ENCODE assay signal across 16 cellular contexts in the genomic region with DNA sequence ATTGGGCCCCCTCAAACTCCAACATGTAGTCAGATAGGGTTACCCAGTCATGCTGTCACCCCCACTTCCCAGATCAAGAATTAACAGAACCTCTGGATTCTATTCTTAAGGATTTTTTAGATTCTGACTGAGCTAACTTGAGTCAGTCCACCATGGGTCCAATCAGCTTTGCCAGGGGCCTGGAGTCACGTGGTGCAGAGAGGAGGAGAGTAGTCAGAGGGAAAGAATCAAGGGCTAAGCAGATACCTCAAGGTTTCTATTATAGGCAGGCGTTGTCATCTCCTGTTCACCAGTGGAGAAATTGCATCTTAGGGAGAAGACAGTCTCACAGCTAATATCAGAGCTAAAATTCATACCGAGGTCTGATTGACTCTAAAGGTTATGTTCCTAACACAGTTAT. TPM values are rescaled to one million over a fixed set of nuclear protein-coding genes. Genes with fewer than 3 reads are reported as not detected.
DNase-seq lines count a peak whose midpoint lies in the region; ATAC-seq and TF ChIP-seq lines count a peak whose summit lies in the region.
"Had no signal": no experiment of that assay in that cellular context is flagged by ENCODE, and none has a peak within 500 bp of the region (broad histone marks: within the 10 kb centered on the region; RNA-seq: fewer than 3 reads in every experiment).

No MANE protein-coding gene starts in this region.

- H3K4me1 ChIP-seq in adrenal gland (replicated peaks in 1 of 2) (peaks cover 15 to 25% of the 10 kb centered on the region in 2 donors), aorta (ENCODE audit: control insufficient read depth in 1 of 2, insufficient read depth in 2 of 2, low read length in 2 of 2) (peaks cover 10% of the 10 kb centered on the region in 2 donors), trophoblast cell (ENCODE audit: control insufficient read depth in 1 of 2, insufficient read depth in 2 of 2, low read length in 2 of 2) (peaks cover 0 to 7% of the 10 kb centered on the region in 2 experiments)
- no peaks in the 10 kb centered on the region for H3K4me1 ChIP-seq in CD8-positive, alpha-beta memory T cell (ENCODE audit: insufficient read depth, low read length)

- no peaks in the 10 kb centered on the region for H3K79me1 ChIP-seq in trophoblast cell (ENCODE audit: low read length)

- no peaks in the 10 kb centered on the region for H3K36me3 Mint-ChIP-seq in CD8-positive, alpha-beta memory T cell
- H3K36me3 Mint-ChIP-seq: IgD-negative memory B cell had no signal

- H2AFZ ChIP-seq in trophoblast cell (ENCODE audit: insufficient read depth, low read length, poor library complexity), result no peak overlapping the region
- H2AFZ ChIP-seq: GM23338 had no signal

- H2BK5ac ChIP-seq in trophoblast cell (ENCODE audit: low read depth, low read length, poor library complexity), result no peak overlapping the region

- H3K4ac ChIP-seq in trophoblast cell (ENCODE audit: low read depth, low read length), result no peak overlapping the region

- no peak overlapping the region for H2AK5ac ChIP-seq in trophoblast cell (ENCODE audit: low read length)

- H3K9me3 Mint-ChIP-seq in CD8-positive, alpha-beta memory T cell, result no peaks in the 10 kb centered on the region
- H3K9me3 Mint-ChIP-seq: CD4-positive, alpha-beta T cell; GM23338; IgD-negative memory B cell had no signal

- TF ChIP-seq POLR2A in adrenal gland (IDR thresholded peaks at IDR 0.05), result no peak

- H3K18ac ChIP-seq in trophoblast cell (ENCODE audit: low read length), result no peak overlapping the region

- no peak overlapping the region for H3K4me2 ChIP-seq in trophoblast cell (ENCODE audit: low read length)
- H3K4me2 ChIP-seq: GM23338 had no signal

- no peak overlapping the region for H3K4me3 ChIP-seq in adrenal gland
- H3K4me3 ChIP-seq in aorta (ENCODE audit: low read length in 2 of 2), result no peak overlapping the region
- H3K4me3 ChIP-seq in CD8-positive, alpha-beta memory T cell (ENCODE audit: low read length), result no peak overlapping the region
- H3K4me3 ChIP-seq in trophoblast cell (ENCODE audit: low read depth, low read length), result no peak overlapping the region
- H3K4me3 ChIP-seq: GM23338 had no signal

- intact Hi-C loops in adrenal gland (cut with DNase I), result no loop called here
- intact Hi-C loops in aorta (cut with DNase I), result loop anchor here in 1 of 2 donors (5.0 kb wide), 1 partner anchor 285 kb away; no protein-coding TSS in a partner anchor

- no peak overlapping the region for H3K4me3 Mint-ChIP-seq in CD8-positive, alpha-beta memory T cell
- H3K4me3 Mint-ChIP-seq: B cell; CD4-positive, alpha-beta T cell; GM23338; IgD-negative memory B cell had no signal

- H3K79me2 ChIP-seq in trophoblast cell (ENCODE audit: control insufficient read depth, insufficient read depth, low read length, poor library complexity), result no peaks in the 10 kb centered on the region

- H4K12ac ChIP-seq in trophoblast cell (ENCODE audit: low read depth, low read length), result no peak overlapping the region

- no peak overlapping the region for H4K8ac ChIP-seq in trophoblast cell (ENCODE audit: low read depth, low read length)

- no peak overlapping the region for H3K27ac Mint-ChIP-seq in CD8-positive, alpha-beta memory T cell
- H3K27ac Mint-ChIP-seq: B cell; CD4-positive, alpha-beta T cell; GM23338 had no signal

- H3K27me3 Mint-ChIP-seq in CD8-positive, alpha-beta memory T cell, result peaks cover 6 to 22% of the 10 kb centered on the region in 2 donors
- H3K27me3 Mint-ChIP-seq: CD4-positive, alpha-beta T cell had no signal

- POLR2A ChIA-PET in CD8-positive, alpha-beta memory T cell (lab: Charles Lee), result no interaction called here

- H2BK120ac ChIP-seq in trophoblast cell (ENCODE audit: insufficient read depth, low read length, poor library complexity), result no peak overlapping the region

- H2BK12ac ChIP-seq in trophoblast cell (ENCODE audit: low read length), result no peak overlapping the region

- H3K36me3 ChIP-seq in adrenal gland (replicated peaks in 1 of 2), result no peaks in the 10 kb centered on the region
- no peaks in the 10 kb centered on the region for H3K36me3 ChIP-seq in aorta (ENCODE audit: control insufficient read depth in 1 of 2, insufficient read depth in 2 of 2, low read length in 1 of 2)
- H3K36me3 ChIP-seq in CD8-positive, alpha-beta memory T cell (ENCODE audit: insufficient read depth, low read length), result no peaks in the 10 kb centered on the region
- H3K36me3 ChIP-seq in trophoblast cell (ENCODE audit: control insufficient read depth in 1 of 2, insufficient read depth in 2 of 2, low read length in 2 of 2), result no peaks in the 10 kb centered on the region

- H3K27ac ChIP-seq in adrenal gland (no peak overlapping the region), aorta (ENCODE audit: low read depth in 1 of 2, low read length in 2 of 2) (no peak overlapping the region), trophoblast cell (ENCODE audit: low read depth, low read length) (no peak overlapping the region)
- no peak overlapping the region for H3K27ac ChIP-seq in CD8-positive, alpha-beta memory T cell (ENCODE audit: low read depth, low read length)

- no peak overlapping the region for H4K91ac ChIP-seq in trophoblast cell (ENCODE audit: low read depth, low read length)

- no peak for TF ChIP-seq CTCF in adrenal gland (IDR thresholded peaks at IDR 0.05)

- H3K9me3 ChIP-seq in adrenal gland (replicated peaks in 1 of 3), result no peaks in the 10 kb centered on the region
- no peaks in the 10 kb centered on the region for H3K9me3 ChIP-seq in aorta (ENCODE audit: control insufficient read depth, low read length)
- no peaks in the 10 kb centered on the region for H3K9me3 ChIP-seq in CD8-positive, alpha-beta memory T cell (ENCODE audit: low read length)
- no peaks in the 10 kb centered on the region for H3K9me3 ChIP-seq in trophoblast cell (ENCODE audit: insufficient read depth, low read depth, low read length)

- whole genome bisulfite sequencing in adrenal gland, 4 donors, result 47 to 53% (median 52%) methylated on average over 3 of the region's 3 CpGs
- 27 to 38% methylated on average over 3 of the region's 3 CpGs for WGBS in aorta, 2 donors
- WGBS in trophoblast cell (ENCODE audit: extremely low coverage, insufficient coverage, insufficient read length), result no CpG with 5 or more reads among the region's 3 CpGs

- ATAC-seq in aorta (ENCODE audit: low FRiP score), result peak; percentile 42
- ATAC-seq: GM23338 had no signal

- H3K9ac ChIP-seq in trophoblast cell (ENCODE audit: low read length), result no peak overlapping the region

- peaks cover 0 to 2% (median 1%) of the 10 kb centered on the region in 3 donors for H3K4me1 Mint-ChIP-seq in CD8-positive, alpha-beta memory T cell
- H3K4me1 Mint-ChIP-seq: B cell, IgD-negative memory B cell had no signal

- H3K23ac ChIP-seq in trophoblast cell (ENCODE audit: low read length), result no peak overlapping the region

- CTCF ChIA-PET in CD8-positive, alpha-beta memory T cell (lab: Charles Lee), result interaction anchor here (1.2 to 1.5 kb wide), 2 partner anchors 12 to 368 kb away, joined by 3 read pairs; no protein-coding TSS in a partner anchor

- H3K14ac ChIP-seq in trophoblast cell (ENCODE audit: low read length), result no peak overlapping the region

- H3K27me3 ChIP-seq in adrenal gland (no peaks in the 10 kb centered on the region), aorta (ENCODE audit: control insufficient read depth in 1 of 2, insufficient read depth in 2 of 2, low read length in 1 of 2) (no peaks in the 10 kb centered on the region), trophoblast cell (ENCODE audit: insufficient read depth, low read length) (no peaks in the 10 kb centered on the region)
- H3K27me3 ChIP-seq in CD8-positive, alpha-beta memory T cell (ENCODE audit: insufficient read depth, low read length, poor library complexity, severe bottlenecking), result no peaks in the 10 kb centered on the region

- peak; percentile 25 for DNase-seq in ELR (ENCODE audit: low read depth)
- DNase-seq in adrenal gland, result peak in 4 of 7 donors; percentile 28 to 45 (median 36)
- DNase-seq in myocyte (ENCODE audit: low read depth), result peak; percentile 37
- no peak for DNase-seq in aorta
- DNase-seq in NCI-H146 treated with DMSO at 0.1 percent for 48 hours (lab: John Stamatoyannopoulos, UW; ENCODE audit: unreplicated experiment), result no peak
- DNase-seq in CD8-positive, alpha-beta memory T cell, result no peak
- DNase-seq in trophoblast cell, result no peak
- DNase-seq: C1 segment of cervical spinal cord; CD4-positive, alpha-beta T cell; DMS79; EL; GDM1; H7 had no signal

RNA-seq across cellular contexts. Expression of a gene that starts 28.2 kb away (rescaled TPM):
- total RNA-seq in adrenal gland (10 to 100 TPM; 12.3 to 52.5 (median 22.7) TPM), myocyte (5.0 and 6.6 TPM in 2 replicates), aorta (10 to 100 TPM; 50.8 to 91.2 TPM)
- polyA plus RNA-seq in adrenal gland (10 to 100 TPM in 2 of 3 donors, 1 to 10 TPM in 1; 8.0 to 13.3 (median 11.6) TPM), aorta (10 to 100 TPM in 1 of 2 donors, 1 to 10 TPM in 1; 4.0 to 41.9 TPM)
- 3.3 TPM for polyA plus RNA-seq in myocyte (2012)
- under 1 TPM; 0.07 to 0.09 TPM for total RNA-seq in CD8-positive, alpha-beta memory T cell
- not detected for polyA plus RNA-seq in CD8-positive, alpha-beta memory T cell
- polyA plus RNA-seq in trophoblast cell (2013), result 2.8 and 3.0 TPM in 2 replicates
- total RNA-seq: CD4-positive, alpha-beta T cell had no signal
- polyA plus RNA-seq: IgD-negative memory B cell had no signal

Comparison
In these comparisons a context has a peak if more than half of its experiments do, and no peak if none do; other contexts are left out.
1. DNase-seq: peak in ELR (single experiment), adrenal gland (4 of 7) and myocyte (single experiment); none in aorta (0 of 2), NCI-H146 treated with DMSO at 0.1 percent for 48 hours (single experiment), CD8-positive, alpha-beta memory T cell (0 of 5) and trophoblast cell (0 of 2).